In genomic region chr7:92088266-92088665, GRCh38 we compare ENCODE assay signal across 1 cellular context.
A peak's percentile ranks its signal among the peaks of the same experiment; 100 is the strongest.
TF ChIP-seq lines count a peak whose summit lies in the region.

No MANE protein-coding gene starts in this region.

TF ChIP-seq in K562, 482 proteins besides CTCF, POLR2A, EP300 and RAD21:
- no peak for TF ChIP-seq HDAC6 (IDR thresholded peaks at IDR 0.05; ENCODE audit: low read depth, low read length)
- peak; percentile 32 for TF ChIP-seq ZNF146 (CRISPR knock-in tag; IDR thresholded peaks at IDR 0.05; ENCODE audit: unreplicated experiment)
TF ChIP-seq in K562: peak in this region for 1.
